Comparison of ENCODE assay signal across 8 cellular contexts in genomic region chr15:79897701-79898113, GRCh38. TPM values are rescaled to one million over a fixed set of nuclear protein-coding genes. Genes with fewer than 3 reads are reported as not detected.
A peak's percentile ranks its signal among the peaks of the same experiment; 100 is the strongest.
DNase-seq lines count a peak whose midpoint lies in the region; ATAC-seq, FAIRE-seq and TF ChIP-seq lines count a peak whose summit lies in the region.

No MANE protein-coding gene starts in this region.

- peak; percentile 18 for FAIRE-seq in GM19239 (lab: Jason Lieb, UNC)

- peaks cover 30% of the 10 kb centered on the region for H3K4me1 Mint-ChIP-seq in endodermal cell

- peak overlapping the region; percentile 85 for H3K4me3 ChIP-seq in SK-N-MC
- H3K4me3 ChIP-seq in endodermal cell (ENCODE audit: low read length), result peak overlapping the region; percentile 96
- peak overlapping the region; percentile 89 to 98 (median 96) for H3K4me3 ChIP-seq in skeletal muscle tissue (ENCODE audit: low read length in 3 of 3)

- H3K9me3 ChIP-seq in SK-N-MC (ENCODE audit: low read depth, low read length) (no peaks in the 10 kb centered on the region), endodermal cell (ENCODE audit: control insufficient read depth, low read length) (no peaks in the 10 kb centered on the region), skeletal muscle tissue (ENCODE audit: control insufficient read depth in 3 of 3, low read length in 3 of 3) (no peaks in the 10 kb centered on the region)

- H3K4me1 ChIP-seq in endodermal cell (ENCODE audit: control insufficient read depth, insufficient read depth, low read length) (no peaks in the 10 kb centered on the region), skeletal muscle tissue (ENCODE audit: control insufficient read depth in 3 of 3, insufficient read depth in 3 of 3, low read length in 3 of 3) (peaks cover 7 to 13% (median 9%) of the 10 kb centered on the region in 3 donors)

- no peaks in the 10 kb centered on the region for H3K9me3 Mint-ChIP-seq in endodermal cell

- WGBS in endodermal cell (ENCODE audit: insufficient coverage in 1 of 2, insufficient read length in 1 of 2), 2 experiments, result 91 to 93% methylated on average over 5 to 6 of the region's 6 CpGs

- no peaks in the 10 kb centered on the region for H3K27me3 ChIP-seq in endodermal cell (ENCODE audit: control insufficient read depth, insufficient read depth, low read length, poor library complexity, severe bottlenecking)
- no peaks in the 10 kb centered on the region for H3K27me3 ChIP-seq in skeletal muscle tissue (ENCODE audit: control insufficient read depth in 3 of 3, insufficient read depth in 3 of 3, low read length in 3 of 3)

- no peak overlapping the region for H3K27ac ChIP-seq in SK-N-MC
- H3K27ac ChIP-seq in endodermal cell (ENCODE audit: low read depth, low read length), result no peak overlapping the region
- H3K27ac ChIP-seq in skeletal muscle tissue (ENCODE audit: low read depth, low read length), result peak overlapping the region; percentile 90

- DNase-seq in GM19239 (ENCODE audit: insufficient read length, low spot score) (no peak), SK-N-MC (ENCODE audit: low read depth, low spot score) (no peak), endodermal cell (no peak), sciatic nerve (ENCODE audit: low spot score) (no peak), ureter (ENCODE audit: low spot score) (no peak)

- peak overlapping the region; percentile 86 for H3K27ac Mint-ChIP-seq in endodermal cell

- ATAC-seq in sciatic nerve (no peak), GM21717 (IDR thresholded peaks at IDR 0.05; ENCODE audit: unreplicated experiment) (no peak), GM19395 (IDR thresholded peaks at IDR 0.05; ENCODE audit: unreplicated experiment) (no peak)

- peak overlapping the region; percentile 89 for H3K4me3 Mint-ChIP-seq in endodermal cell

- no peaks in the 10 kb centered on the region for H3K27me3 Mint-ChIP-seq in endodermal cell (ENCODE audit: insufficient read depth)

- peaks cover 13% of the 10 kb centered on the region for H3K36me3 Mint-ChIP-seq in endodermal cell (ENCODE audit: low read depth)

- H3K9ac ChIP-seq in SK-N-MC (ENCODE audit: insufficient read length) (no peak overlapping the region), endodermal cell (ENCODE audit: extremely low read depth, low read length, poor library complexity, severe bottlenecking) (no peak overlapping the region), skeletal muscle tissue (ENCODE audit: low read depth in 1 of 3, low read length in 3 of 3) (peak overlapping the region; percentile 85 to 96 (median 95))

- no peak for TF ChIP-seq CTCF in endodermal cell (conservative IDR thresholded peaks at IDR 0.05)

- no peaks in the 10 kb centered on the region for H3K36me3 ChIP-seq in SK-N-MC (ENCODE audit: insufficient read depth, low read length)
- no peaks in the 10 kb centered on the region for H3K36me3 ChIP-seq in endodermal cell (ENCODE audit: control insufficient read depth, insufficient read depth, low read length)
- no peaks in the 10 kb centered on the region for H3K36me3 ChIP-seq in skeletal muscle tissue (ENCODE audit: control insufficient read depth in 3 of 3, insufficient read depth in 3 of 3, low read length in 3 of 3)

- intact Hi-C loops in sciatic nerve (cut with DNase I), result no loop called here

RNA-seq across cellular contexts. Expression of gene MTHFS, which starts 0.9 kb away (rescaled TPM):
- total RNA-seq in endodermal cell (10 to 100 TPM; 28.2 to 33.6 TPM), skeletal muscle tissue (8.4 TPM), sciatic nerve (18.7 TPM), ureter (24.9 TPM)
- polyA plus RNA-seq in endodermal cell (2013, experiment 1 of 2), result 21.2 TPM
- polyA plus RNA-seq in endodermal cell (2013, experiment 2 of 2), result 19.2 TPM

Comparison
In these comparisons a context has a peak if more than half of its experiments do, and no peak if none do; other contexts are left out.
1. H3K9ac ChIP-seq: peak in skeletal muscle tissue (3 of 3); none in SK-N-MC (single experiment) and endodermal cell (single experiment).
2. Peak in every context shown above with its lines, with median percentiles within 50 percentile points of each other: H3K4me3 ChIP-seq.